1 cellular context compared by ENCODE assay signal in genomic region chr15:36278219-36278618, GRCh38.
TF ChIP-seq lines count a peak whose summit lies in the region.

No MANE protein-coding gene starts in this region.

TF ChIP-seq in H1, 55 proteins besides CTCF, POLR2A, EP300 and RAD21 (continued from another document):
- no peak for TF ChIP-seq ATF2 (IDR thresholded peaks at IDR 0.05; ENCODE audit: low read length)
- TF ChIP-seq NANOG (IDR thresholded peaks at IDR 0.05; ENCODE audit: insufficient read depth, low read depth, low read length, poor library complexity, severe bottlenecking), result no peak
- no peak for TF ChIP-seq CREB1 (IDR thresholded peaks at IDR 0.05)
- no peak for TF ChIP-seq SIRT6 (IDR thresholded peaks at IDR 0.05; ENCODE audit: low read length)
- TF ChIP-seq SIN3A (conservative IDR thresholded peaks at IDR 0.05 in 1 of 2, IDR thresholded peaks at IDR 0.05 in 1 of 2; ENCODE audit: low read depth in 1 of 2, low read length in 2 of 2), result no peak
- TF ChIP-seq EGR1 (IDR thresholded peaks at IDR 0.05; ENCODE audit: borderline replicate concordance, low read depth, low read length), result no peak
- no peak for TF ChIP-seq RFX5 (IDR thresholded peaks at IDR 0.05; ENCODE audit: borderline replicate concordance, low read depth, low read length)
- TF ChIP-seq RBBP5 (IDR thresholded peaks at IDR 0.05; ENCODE audit: borderline replicate concordance, low read depth, low read length), result no peak
- no peak for TF ChIP-seq ASH2L (IDR thresholded peaks at IDR 0.05; ENCODE audit: low read length)
- TF ChIP-seq POU5F1 (IDR thresholded peaks at IDR 0.05; ENCODE audit: low read depth, low read length), result no peak
